In the genomic region with DNA sequence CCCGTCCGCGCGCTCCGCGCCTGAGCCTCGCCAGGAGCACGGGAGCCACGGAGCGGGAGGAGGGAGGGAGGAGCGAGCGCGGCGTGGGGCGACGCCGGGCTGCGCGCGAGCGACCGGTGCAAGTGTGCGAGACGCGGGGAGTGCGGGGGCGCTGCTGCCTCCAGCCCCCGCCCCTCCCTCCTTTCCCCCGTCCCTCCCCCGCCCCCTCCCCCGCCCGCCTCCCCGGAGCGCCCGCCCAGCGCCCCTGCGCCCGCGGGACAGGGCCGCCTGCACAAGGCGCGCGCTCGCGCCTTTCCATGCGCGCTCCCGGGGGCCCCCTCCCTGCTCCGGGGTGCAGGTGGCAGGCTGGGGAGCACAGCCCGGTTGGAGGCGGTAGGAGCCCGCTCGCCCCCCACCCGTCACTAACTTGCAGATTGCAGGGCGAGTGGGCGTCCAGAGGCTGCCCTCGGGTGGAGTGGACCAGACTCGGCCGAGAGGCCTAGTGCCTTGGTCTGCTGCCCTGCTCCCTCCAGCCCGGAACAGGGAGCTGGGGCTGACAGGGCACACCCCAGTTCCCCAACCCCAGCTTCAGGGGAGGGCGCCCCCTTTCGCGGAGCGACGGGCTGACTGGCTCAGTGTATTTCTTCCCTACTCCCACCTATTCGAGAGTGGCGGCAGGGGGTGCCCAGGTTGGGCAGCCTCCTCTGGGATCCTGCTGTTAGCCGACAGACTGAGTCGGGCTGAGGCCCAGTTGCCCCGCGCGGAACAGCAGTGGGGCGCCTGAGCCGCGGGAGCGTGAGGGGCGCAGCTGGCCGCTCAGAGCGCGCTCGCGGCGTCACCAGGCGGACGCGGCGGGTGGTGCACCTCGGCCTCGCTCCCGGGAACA, we compare ENCODE assay signal across 8 cellular contexts. TPM values are rescaled to one million over a fixed set of nuclear protein-coding genes. Genes with fewer than 3 reads are reported as not detected.
DNase-seq lines count a peak whose midpoint lies in the region; ATAC-seq and TF ChIP-seq lines count a peak whose summit lies in the region.

A gene (minus strand): TSS at position 126 of the 865 bp plus-strand sequence. CDS start 255 bp downstream, outside the sequence.

- H3K27ac ChIP-seq in endodermal cell (ENCODE audit: low read depth, low read length) (no peak within 1 kb of the TSS), upper lobe of right lung (no peak within 1 kb of the TSS)

- CTCF ChIA-PET in activated CD4-positive, alpha-beta memory T cell treated with anti-CD3 and anti-CD28 coated beads, Interleukin-2, amount 10 ng/mL, durations not matched to agents 7 days and 5 days (lab: Charles Lee), result interaction anchor here (0.9 to 14.9 kb wide), 10 partner anchors 9 to 384 kb away, joined by 3 to 327 read pairs (median 4); no protein-coding TSS in a partner anchor

- intact Hi-C loops in natural killer cell (cut with micrococcal nuclease) (loop anchor here (5.0 kb wide), 1 partner anchor 223 kb away; no protein-coding TSS in a partner anchor), upper lobe of right lung (cut with DNase I) (loop anchor here (5.0 kb wide), 1 partner anchor 223 kb away; no protein-coding TSS in a partner anchor)

- H3K4me3 ChIP-seq in endodermal cell (ENCODE audit: low read length) (peak within 1 kb of the TSS; percentile 62), upper lobe of right lung (peak within 1 kb of the TSS; percentile 36)

- H3K36me3 ChIP-seq in endodermal cell (ENCODE audit: control insufficient read depth, insufficient read depth, low read length) (no peaks in the 10 kb centered on the region), upper lobe of right lung (no peaks in the 10 kb centered on the region)

- peaks cover 99% of the 10 kb centered on the region for H3K27me3 ChIP-seq in endodermal cell (ENCODE audit: control insufficient read depth, insufficient read depth, low read length, poor library complexity, severe bottlenecking)
- H3K27me3 ChIP-seq in upper lobe of right lung, result peaks cover 71% of the 10 kb centered on the region

- H3K36me3 Mint-ChIP-seq in activated CD4-positive, alpha-beta memory T cell treated with anti-CD3 and anti-CD28 coated beads, Interleukin-2, amount 10 ng/mL, durations not matched to agents 7 days and 5 days (ENCODE audit: low read depth), result no peaks in the 10 kb centered on the region
- H3K36me3 Mint-ChIP-seq in endodermal cell (ENCODE audit: low read depth) (no peaks in the 10 kb centered on the region), natural killer cell (no peaks in the 10 kb centered on the region)

- TF ChIP-seq CTCF in endodermal cell (conservative IDR thresholded peaks at IDR 0.05), result peak; percentile 91
- TF ChIP-seq CTCF in natural killer cell (IDR thresholded peaks at IDR 0.05), result peak; percentile 19
- TF ChIP-seq CTCF in upper lobe of right lung (IDR thresholded peaks at IDR 0.05), result peak; percentile 58

- peak within 1 kb of the TSS; percentile 47 for H3K4me3 Mint-ChIP-seq in activated CD4-positive, alpha-beta memory T cell treated with anti-CD3 and anti-CD28 coated beads, Interleukin-2, amount 10 ng/mL, durations not matched to agents 7 days and 5 days
- H3K4me3 Mint-ChIP-seq in endodermal cell (peak within 1 kb of the TSS; percentile 47), natural killer cell (peak within 1 kb of the TSS; percentile 52)

- DNase-seq in NCI-H748 (lab: John Stamatoyannopoulos, UW; ENCODE audit: unreplicated experiment) (peak; percentile 52), NCI-H748 treated with DMSO at 0.1 percent for 48 hours (lab: John Stamatoyannopoulos, UW) (no peak), endodermal cell (peak; percentile 85), natural killer cell (no peak), upper lobe of right lung (peak; percentile 71), NCI-H1092 (lab: John Stamatoyannopoulos, UW) (no peak)
- peak; percentile 59 for DNase-seq in activated CD4-positive, alpha-beta memory T cell treated with anti-CD3 and anti-CD28 coated beads, Interleukin-2, amount 10 ng/mL, durations not matched to agents 7 days and 5 days

- POLR2A ChIA-PET in activated CD4-positive, alpha-beta memory T cell treated with anti-CD3 and anti-CD28 coated beads, Interleukin-2, amount 10 ng/mL, durations not matched to agents 7 days and 5 days (lab: Charles Lee), result interaction anchor here (0.8 to 2.2 kb wide), 7 partner anchors 10 to 298 kb away, joined by 3 to 9 read pairs (median 4); a partner anchor contains a TSS

- H3K4me1 Mint-ChIP-seq in activated CD4-positive, alpha-beta memory T cell treated with anti-CD3 and anti-CD28 coated beads, Interleukin-2, amount 10 ng/mL, durations not matched to agents 7 days and 5 days, result peaks cover 8% of the 10 kb centered on the region
- peaks cover 2% of the 10 kb centered on the region for H3K4me1 Mint-ChIP-seq in endodermal cell
- H3K4me1 Mint-ChIP-seq in natural killer cell, result peaks cover 0 to 11% of the 10 kb centered on the region in 2 donors

- H3K9ac ChIP-seq in endodermal cell (ENCODE audit: extremely low read depth, low read length, poor library complexity, severe bottlenecking), result no peak within 1 kb of the TSS

- H3K4me1 ChIP-seq in endodermal cell (ENCODE audit: control insufficient read depth, insufficient read depth, low read length), result no peaks in the 10 kb centered on the region
- H3K4me1 ChIP-seq in upper lobe of right lung, result peaks cover 20% of the 10 kb centered on the region

- H3K9me3 Mint-ChIP-seq in activated CD4-positive, alpha-beta memory T cell treated with anti-CD3 and anti-CD28 coated beads, Interleukin-2, amount 10 ng/mL, durations not matched to agents 7 days and 5 days, result no peaks in the 10 kb centered on the region
- peaks cover 2% of the 10 kb centered on the region for H3K9me3 Mint-ChIP-seq in endodermal cell
- no peaks in the 10 kb centered on the region for H3K9me3 Mint-ChIP-seq in natural killer cell

- ATAC-seq in natural killer cell (peak; percentile 59 to 77 (median 74)), upper lobe of right lung (peak; percentile 73), HG02981 (IDR thresholded peaks at IDR 0.05; ENCODE audit: unreplicated experiment) (no peak)

- H3K27me3 Mint-ChIP-seq in activated CD4-positive, alpha-beta memory T cell treated with anti-CD3 and anti-CD28 coated beads, Interleukin-2, amount 10 ng/mL, durations not matched to agents 7 days and 5 days, result peaks cover 81% of the 10 kb centered on the region
- peaks cover 92% of the 10 kb centered on the region for H3K27me3 Mint-ChIP-seq in endodermal cell (ENCODE audit: insufficient read depth)
- H3K27me3 Mint-ChIP-seq in natural killer cell (ENCODE audit: low read depth in 2 of 2), result peaks cover 60 to 62% of the 10 kb centered on the region in 2 donors

- WGBS in endodermal cell (ENCODE audit: insufficient coverage in 1 of 2, insufficient read length in 1 of 2), 2 experiments, result 0 to 1% methylated on average over 3 to 72 of the region's 90 CpGs

- H3K9me3 ChIP-seq in endodermal cell (ENCODE audit: control insufficient read depth, low read length), result no peaks in the 10 kb centered on the region
- H3K9me3 ChIP-seq in upper lobe of right lung, result no peaks in the 10 kb centered on the region

- no peak within 1 kb of the TSS for H3K27ac Mint-ChIP-seq in activated CD4-positive, alpha-beta memory T cell treated with anti-CD3 and anti-CD28 coated beads, Interleukin-2, amount 10 ng/mL, durations not matched to agents 7 days and 5 days
- no peak within 1 kb of the TSS for H3K27ac Mint-ChIP-seq in endodermal cell
- H3K27ac Mint-ChIP-seq in natural killer cell, result no peak within 1 kb of the TSS

RNA-seq across cellular contexts. Expression of the gene that starts here (rescaled TPM):
- under 1 TPM in 1 of 2 experiments, not detected in 1; 0.13 TPM for total RNA-seq in activated CD4-positive, alpha-beta memory T cell treated with anti-CD3 and anti-CD28 coated beads, Interleukin-2, amount 10 ng/mL, durations not matched to agents 7 days and 5 days
- under 1 TPM in 1 of 2 donors, not detected in 1; 0.13 TPM for total RNA-seq in endodermal cell
- 4.3 TPM for polyA plus RNA-seq in endodermal cell (2013, experiment 1 of 2)
- 4.1 TPM for polyA plus RNA-seq in endodermal cell (2013, experiment 2 of 2)
- total RNA-seq in natural killer cell, result under 1 TPM in 2 of 3 donors, not detected in 1; 0.18 to 0.45 TPM
- total RNA-seq in upper lobe of right lung, result 6.6 TPM

Comparison
In these comparisons a context has a peak if more than half of its experiments do, and no peak if none do; other contexts are left out.
1. DNase-seq: peak in NCI-H748 (single experiment), endodermal cell (single experiment) and upper lobe of right lung (single experiment); none in NCI-H748 treated with DMSO at 0.1 percent for 48 hours (single experiment), natural killer cell (single experiment) and NCI-H1092 (single experiment).
2. Peak in DNase-seq in activated CD4-positive, alpha-beta memory T cell treated with anti-CD3 and anti-CD28 coated beads, Interleukin-2, amount 10 ng/mL, durations not matched to agents 7 days and 5 days; RNA of the gene not detected or under 1 TPM.
3. Peak in ATAC-seq in natural killer cell; RNA of the gene not detected or under 1 TPM.
4. CTCF ChIP-seq: peak in every context shown above with its lines; median percentile 91 in endodermal cell; 58 in upper lobe of right lung; 19 in natural killer cell.
5. Peak in every context shown above with its lines, with median percentiles within 50 percentile points of each other: H3K4me3 Mint-ChIP-seq.